10 cellular contexts compared by ENCODE assay signal in genomic region chr15:56361978-56362377, GRCh38.
"Had no signal": no experiment of that assay in that cellular context is flagged by ENCODE, and none has a peak within 500 bp of the region (broad histone marks: within the 10 kb centered on the region; RNA-seq: fewer than 3 reads in every experiment).

No MANE protein-coding gene starts in this region.

- H3K9me3 Mint-ChIP-seq: HFFc6 had no signal

- H3K4me3 ChIP-seq: GM23248, HAP-1 had no signal

- DNase-seq: GM23248, GOT3, H7, H9, HCEC 1CT, HFFc6 had no signal

- H3K36me3 ChIP-seq: HAP-1 had no signal

- H3K27ac Mint-ChIP-seq: H9, HFFc6 had no signal

- H2AFZ ChIP-seq: GM23248 had no signal

- FAIRE-seq: H1, H54 had no signal

- H3K27ac ChIP-seq: GM23248 had no signal

- H3K9ac ChIP-seq: GM23248 had no signal

- H3K4me3 Mint-ChIP-seq: H9, HFFc6 had no signal

- ATAC-seq: HCT116 had no signal
